ENCODE assay signal across 1 cellular context in genomic region chr17:80452173-80452915, GRCh38.
TF ChIP-seq lines count a peak whose summit lies in the region.

No MANE protein-coding gene starts in this region.

TF ChIP-seq in HepG2, 621 proteins besides CTCF, POLR2A, EP300 and RAD21:
- TF ChIP-seq, protein P1, sequence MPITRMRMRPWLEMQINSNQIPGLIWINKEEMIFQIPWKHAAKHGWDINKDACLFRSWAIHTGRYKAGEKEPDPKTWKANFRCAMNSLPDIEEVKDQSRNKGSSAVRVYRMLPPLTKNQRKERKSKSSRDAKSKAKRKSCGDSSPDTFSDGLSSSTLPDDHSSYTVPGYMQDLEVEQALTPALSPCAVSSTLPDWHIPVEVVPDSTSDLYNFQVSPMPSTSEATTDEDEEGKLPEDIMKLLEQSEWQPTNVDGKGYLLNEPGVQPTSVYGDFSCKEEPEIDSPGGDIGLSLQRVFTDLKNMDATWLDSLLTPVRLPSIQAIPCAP (CRISPR knock-in tag; IDR thresholded peaks at IDR 0.05; ENCODE audit: low read depth), result no peak
- TF ChIP-seq ZFP62 (CRISPR knock-in tag; IDR thresholded peaks at IDR 0.05) (no peak), ZSCAN9 (CRISPR knock-in tag; IDR thresholded peaks at IDR 0.05; ENCODE audit: borderline replicate concordance) (no peak), AGO2 (optimal IDR thresholded peaks at IDR 0.05; ENCODE audit: low read depth, low read length) (peak; percentile 31), NFE2 (CRISPR knock-in tag; IDR thresholded peaks at IDR 0.05) (no peak), SRSF4 (IDR thresholded peaks at IDR 0.05; ENCODE audit: low read depth, low read length, poor library complexity, severe bottlenecking) (no peak), KLF11 (CRISPR knock-in tag; IDR thresholded peaks at IDR 0.05) (no peak), HNRNPL (IDR thresholded peaks at IDR 0.05; ENCODE audit: low read depth, low read length) (0 out of 2 replicates have a peak, but pooled peaks have one; percentile 22), ZNF251 (CRISPR knock-in tag; IDR thresholded peaks at IDR 0.05) (no peak)
